ENCODE assay signal across 8 cellular contexts in the genomic region with DNA sequence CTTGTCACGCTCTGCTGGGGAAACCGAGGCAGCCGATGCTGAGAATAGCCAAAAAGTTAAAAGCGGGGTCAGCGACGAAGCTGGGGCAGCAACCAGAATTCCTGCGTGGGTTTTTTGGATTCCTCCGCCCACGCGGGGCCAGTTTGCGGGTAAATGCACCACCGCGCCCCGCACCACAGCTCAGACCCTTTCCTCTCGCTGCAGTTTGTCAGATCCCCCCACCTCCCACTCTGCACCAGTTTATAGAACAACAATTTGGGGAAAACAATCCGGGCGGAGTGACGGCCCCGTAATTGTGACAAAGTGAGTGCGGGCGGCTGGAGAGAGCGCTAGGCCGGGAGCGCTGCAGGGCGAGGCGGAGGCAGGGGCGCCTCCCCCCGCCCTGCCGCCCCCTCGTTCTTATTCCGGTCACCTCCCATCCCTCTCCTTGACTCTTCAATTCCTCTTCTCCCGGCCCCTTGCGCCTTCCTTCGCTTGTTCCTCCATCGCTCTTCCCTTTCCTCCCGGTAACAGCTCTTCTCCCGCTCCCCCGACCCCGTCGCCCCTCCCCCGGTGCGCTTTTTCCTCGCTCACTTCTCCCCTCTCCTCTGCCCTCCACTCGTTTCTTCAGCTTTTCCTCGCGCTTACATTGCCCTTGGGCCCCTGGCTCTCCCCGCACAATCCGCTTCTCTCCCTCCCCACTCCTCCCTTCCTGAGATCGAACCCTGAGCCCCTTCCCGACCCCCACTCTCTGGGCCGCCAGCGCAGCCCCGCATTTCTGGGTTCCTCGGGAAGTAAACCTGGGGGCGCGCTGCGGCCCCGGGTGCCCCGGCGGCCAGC. TPM values are rescaled to one million over a fixed set of nuclear protein-coding genes. Genes with fewer than 3 reads are reported as not detected.
DNase-seq lines count a peak whose midpoint lies in the region; ATAC-seq and TF ChIP-seq lines count a peak whose summit lies in the region.

No MANE protein-coding gene starts in this region.

- CTCF ChIA-PET in activated CD4-positive, alpha-beta memory T cell treated with anti-CD3 and anti-CD28 coated beads for 36 hours (lab: Charles Lee), result interaction anchor here (1.4 to 6.5 kb wide), 10 partner anchors 9 to 172 kb away, joined by 3 to 149 read pairs (median 40); partner anchors contain the start of genes C1QL4, PRPH, SPATS2 and TROAP
- CTCF ChIA-PET in activated CD4-positive, alpha-beta memory T cell treated with anti-CD3 and anti-CD28 coated beads, Interleukin-2, amount 10 ng/mL, durations not matched to agents 7 days and 5 days (lab: Charles Lee), result interaction anchor here (0.6 to 9.4 kb wide), 15 partner anchors 9 to 291 kb away, joined by 3 to 161 read pairs (median 9); partner anchors contain the start of genes C1QL4, PRPH, SPATS2 and TROAP

- POLR2A ChIA-PET in activated CD4-positive, alpha-beta memory T cell treated with anti-CD3 and anti-CD28 coated beads for 36 hours (lab: Charles Lee), result interaction anchor here (0.6 to 1.6 kb wide), 3 partner anchors 11 to 23 kb away, joined by 3 to 10 read pairs (median 3); partner anchors contain the start of genes SPATS2 and TROAP
- POLR2A ChIA-PET in activated CD4-positive, alpha-beta memory T cell treated with anti-CD3 and anti-CD28 coated beads, Interleukin-2, amount 10 ng/mL, durations not matched to agents 7 days and 5 days (lab: Charles Lee), result interaction anchor here (0.7 to 2.0 kb wide), 5 partner anchors 11 to 57 kb away, joined by 3 to 12 read pairs (median 7); partner anchors contain the start of genes PRPH and SPATS2

- peaks cover 55% of the 10 kb centered on the region for H3K27me3 Mint-ChIP-seq in activated CD4-positive, alpha-beta memory T cell treated with anti-CD3 and anti-CD28 coated beads for 36 hours
- H3K27me3 Mint-ChIP-seq in activated CD4-positive, alpha-beta memory T cell treated with anti-CD3 and anti-CD28 coated beads, Interleukin-2, amount 10 ng/mL, durations not matched to agents 7 days and 5 days, result peaks cover 76% of the 10 kb centered on the region
- peaks cover 57% of the 10 kb centered on the region for H3K27me3 Mint-ChIP-seq in T-helper 17 cell

- no peaks in the 10 kb centered on the region for H3K36me3 ChIP-seq in stomach

- no peak overlapping the region for H3K27ac Mint-ChIP-seq in activated CD4-positive, alpha-beta memory T cell treated with anti-CD3 and anti-CD28 coated beads for 36 hours
- no peak overlapping the region for H3K27ac Mint-ChIP-seq in activated CD4-positive, alpha-beta memory T cell treated with anti-CD3 and anti-CD28 coated beads, Interleukin-2, amount 10 ng/mL, durations not matched to agents 7 days and 5 days
- no peak overlapping the region for H3K27ac Mint-ChIP-seq in T-helper 17 cell

- TF ChIP-seq EP300 in stomach (IDR thresholded peaks at IDR 0.05), result no peak

- TF ChIP-seq CTCF in stomach (IDR thresholded peaks at IDR 0.05), result no peak

- H3K36me3 Mint-ChIP-seq in activated CD4-positive, alpha-beta memory T cell treated with anti-CD3 and anti-CD28 coated beads for 36 hours, result no peaks in the 10 kb centered on the region
- H3K36me3 Mint-ChIP-seq in activated CD4-positive, alpha-beta memory T cell treated with anti-CD3 and anti-CD28 coated beads, Interleukin-2, amount 10 ng/mL, durations not matched to agents 7 days and 5 days (ENCODE audit: low read depth), result no peaks in the 10 kb centered on the region
- H3K36me3 Mint-ChIP-seq in T-helper 17 cell (ENCODE audit: low read depth), result peaks cover 2% of the 10 kb centered on the region

- H3K4me1 ChIP-seq in stomach, result peaks cover 62 to 73% (median 69%) of the 10 kb centered on the region in 4 donors

- no peaks in the 10 kb centered on the region for H3K9me3 Mint-ChIP-seq in activated CD4-positive, alpha-beta memory T cell treated with anti-CD3 and anti-CD28 coated beads for 36 hours
- no peaks in the 10 kb centered on the region for H3K9me3 Mint-ChIP-seq in activated CD4-positive, alpha-beta memory T cell treated with anti-CD3 and anti-CD28 coated beads, Interleukin-2, amount 10 ng/mL, durations not matched to agents 7 days and 5 days

- H3K27ac ChIP-seq in stomach, result no peak overlapping the region

- 1 to 3% (median 2%) methylated on average over 49 to 60 of the region's 60 CpGs for WGBS in stomach, 5 donors

- peaks cover 10 to 97% (median 49%) of the 10 kb centered on the region in 3 donors for H3K27me3 ChIP-seq in stomach

- H3K4me3 ChIP-seq in stomach, result peak overlapping the region; percentile 34 to 60 (median 41)

- H3K4me3 Mint-ChIP-seq in activated CD4-positive, alpha-beta memory T cell treated with anti-CD3 and anti-CD28 coated beads for 36 hours, result no peak overlapping the region
- no peak overlapping the region for H3K4me3 Mint-ChIP-seq in activated CD4-positive, alpha-beta memory T cell treated with anti-CD3 and anti-CD28 coated beads, Interleukin-2, amount 10 ng/mL, durations not matched to agents 7 days and 5 days
- H3K4me3 Mint-ChIP-seq in T-helper 17 cell, result peak overlapping the region; percentile 90

- DNase-seq in activated CD4-positive, alpha-beta memory T cell treated with anti-CD3 and anti-CD28 coated beads for 36 hours, result peak; percentile 10
- DNase-seq in activated CD4-positive, alpha-beta memory T cell treated with anti-CD3 and anti-CD28 coated beads, Interleukin-2, amount 10 ng/mL, durations not matched to agents 7 days and 5 days, result no peak
- DNase-seq in T-helper 17 cell (no peak), iPS-NIHi11 (ENCODE audit: low spot score) (peak; percentile 67), stomach (peak; percentile 24), amniotic stem cell (lab: John Stamatoyannopoulos, UW) (no peak), midbrain (lab: John Stamatoyannopoulos, UW) (no peak)

- no peak for TF ChIP-seq POLR2A in stomach (IDR thresholded peaks at IDR 0.05)

- no peak for ATAC-seq in T-helper 17 cell
- ATAC-seq in GM21825 (IDR thresholded peaks at IDR 0.05; ENCODE audit: unreplicated experiment), result no peak

- intact Hi-C loops in activated CD4-positive, alpha-beta memory T cell treated with anti-CD3 and anti-CD28 coated beads for 36 hours (cut with micrococcal nuclease), result no loop called here
- intact Hi-C loops in stomach (cut with DNase I; ENCODE audit: low total_unique reads), result no loop called here

- peaks cover 37% of the 10 kb centered on the region for H3K4me1 Mint-ChIP-seq in activated CD4-positive, alpha-beta memory T cell treated with anti-CD3 and anti-CD28 coated beads for 36 hours (ENCODE audit: low read depth)
- H3K4me1 Mint-ChIP-seq in activated CD4-positive, alpha-beta memory T cell treated with anti-CD3 and anti-CD28 coated beads, Interleukin-2, amount 10 ng/mL, durations not matched to agents 7 days and 5 days, result peaks cover 37% of the 10 kb centered on the region
- H3K4me1 Mint-ChIP-seq in T-helper 17 cell, result peaks cover 30% of the 10 kb centered on the region

- H3K9me3 ChIP-seq in T-helper 17 cell (ENCODE audit: control insufficient read depth, low read length, poor library complexity, severe bottlenecking), result no peaks in the 10 kb centered on the region
- no peaks in the 10 kb centered on the region for H3K9me3 ChIP-seq in stomach

RNA-seq across cellular contexts. Expression of gene DNAJC22, which starts 0.6 kb away (rescaled TPM):
- under 1 TPM in 1 of 2 experiments, not detected in 1; 0.10 TPM for total RNA-seq in activated CD4-positive, alpha-beta memory T cell treated with anti-CD3 and anti-CD28 coated beads for 36 hours
- under 1 TPM in 1 of 2 experiments, not detected in 1; 0.05 TPM for total RNA-seq in activated CD4-positive, alpha-beta memory T cell treated with anti-CD3 and anti-CD28 coated beads, Interleukin-2, amount 10 ng/mL, durations not matched to agents 7 days and 5 days
- total RNA-seq in T-helper 17 cell (not detected), stomach (10 to 100 TPM in 2 of 5 donors, 1 to 10 TPM in 2, not detected in 1; 3.1 to 54.7 (median 13.9) TPM)
- polyA plus RNA-seq in stomach, result 1 to 10 TPM; 1.5 to 1.6 (median 1.5) TPM

RNA-seq across cellular contexts. Expression of gene C1QL4, which starts 9.1 kb away (rescaled TPM):
- total RNA-seq in activated CD4-positive, alpha-beta memory T cell treated with anti-CD3 and anti-CD28 coated beads for 36 hours, result not detected
- not detected for total RNA-seq in activated CD4-positive, alpha-beta memory T cell treated with anti-CD3 and anti-CD28 coated beads, Interleukin-2, amount 10 ng/mL, durations not matched to agents 7 days and 5 days
- total RNA-seq in T-helper 17 cell (not detected), stomach (not detected)
- not detected for polyA plus RNA-seq in stomach

RNA-seq across cellular contexts. Expression of gene SPATS2, which starts 21.2 kb away (rescaled TPM):
- 10 to 100 TPM in 1 of 2 experiments, 1 to 10 TPM in 1; 9.7 to 12.9 TPM for total RNA-seq in activated CD4-positive, alpha-beta memory T cell treated with anti-CD3 and anti-CD28 coated beads for 36 hours
- 10 to 100 TPM; 12.3 to 15.6 TPM for total RNA-seq in activated CD4-positive, alpha-beta memory T cell treated with anti-CD3 and anti-CD28 coated beads, Interleukin-2, amount 10 ng/mL, durations not matched to agents 7 days and 5 days
- total RNA-seq in T-helper 17 cell, result 1 to 10 TPM; 5.2 TPM
- total RNA-seq in stomach, result 100 to 1,000 TPM in 1 of 5 donors, 10 to 100 TPM in 4; 14.8 to 194 (median 24.8) TPM
- 10 to 100 TPM in 2 of 3 donors, 1 to 10 TPM in 1; 8.0 to 15.9 (median 14.4) TPM for polyA plus RNA-seq in stomach

RNA-seq across cellular contexts. Expression of gene TROAP, which starts 23.0 kb away (rescaled TPM):
- total RNA-seq in activated CD4-positive, alpha-beta memory T cell treated with anti-CD3 and anti-CD28 coated beads for 36 hours, result 10 to 100 TPM; 57.7 to 64.9 TPM
- 10 to 100 TPM; 75.1 to 79.5 TPM for total RNA-seq in activated CD4-positive, alpha-beta memory T cell treated with anti-CD3 and anti-CD28 coated beads, Interleukin-2, amount 10 ng/mL, durations not matched to agents 7 days and 5 days
- total RNA-seq in T-helper 17 cell, result under 1 TPM in 1 of 2 donors, not detected in 1; 0.55 TPM
- total RNA-seq in stomach, result 10 to 100 TPM in 2 of 5 donors, 1 to 10 TPM in 3; 1.4 to 54.2 (median 8.5) TPM
- 10 to 100 TPM in 1 of 3 donors, 1 to 10 TPM in 2; 3.2 to 15.7 (median 8.9) TPM for polyA plus RNA-seq in stomach

RNA-seq across cellular contexts. Expression of gene PRPH, which starts 51.1 kb away (rescaled TPM):
- total RNA-seq in activated CD4-positive, alpha-beta memory T cell treated with anti-CD3 and anti-CD28 coated beads for 36 hours, result not detected
- under 1 TPM in 1 of 2 experiments, not detected in 1; 0.38 TPM for total RNA-seq in activated CD4-positive, alpha-beta memory T cell treated with anti-CD3 and anti-CD28 coated beads, Interleukin-2, amount 10 ng/mL, durations not matched to agents 7 days and 5 days
- total RNA-seq in T-helper 17 cell, result not detected
- 10 to 100 TPM in 2 of 5 donors, under 1 TPM in 1, not detected in 2; 0.45 to 14.5 (median 11.9) TPM for total RNA-seq in stomach
- 1 to 10 TPM in 1 of 3 donors, under 1 TPM in 1, not detected in 1; 0.50 to 9.0 TPM for polyA plus RNA-seq in stomach

Comparison
In these comparisons a context has a peak if more than half of its experiments do, and no peak if none do; other contexts are left out.
1. DNase-seq: peak in activated CD4-positive, alpha-beta memory T cell treated with anti-CD3 and anti-CD28 coated beads for 36 hours (single experiment), iPS-NIHi11 (single experiment) and stomach (single experiment); none in activated CD4-positive, alpha-beta memory T cell treated with anti-CD3 and anti-CD28 coated beads, Interleukin-2, amount 10 ng/mL, durations not matched to agents 7 days and 5 days (single experiment), T-helper 17 cell (0 of 3), amniotic stem cell (single experiment) and midbrain (single experiment).